Comparison of ENCODE assay signal across 8 cellular contexts in the genomic region with DNA sequence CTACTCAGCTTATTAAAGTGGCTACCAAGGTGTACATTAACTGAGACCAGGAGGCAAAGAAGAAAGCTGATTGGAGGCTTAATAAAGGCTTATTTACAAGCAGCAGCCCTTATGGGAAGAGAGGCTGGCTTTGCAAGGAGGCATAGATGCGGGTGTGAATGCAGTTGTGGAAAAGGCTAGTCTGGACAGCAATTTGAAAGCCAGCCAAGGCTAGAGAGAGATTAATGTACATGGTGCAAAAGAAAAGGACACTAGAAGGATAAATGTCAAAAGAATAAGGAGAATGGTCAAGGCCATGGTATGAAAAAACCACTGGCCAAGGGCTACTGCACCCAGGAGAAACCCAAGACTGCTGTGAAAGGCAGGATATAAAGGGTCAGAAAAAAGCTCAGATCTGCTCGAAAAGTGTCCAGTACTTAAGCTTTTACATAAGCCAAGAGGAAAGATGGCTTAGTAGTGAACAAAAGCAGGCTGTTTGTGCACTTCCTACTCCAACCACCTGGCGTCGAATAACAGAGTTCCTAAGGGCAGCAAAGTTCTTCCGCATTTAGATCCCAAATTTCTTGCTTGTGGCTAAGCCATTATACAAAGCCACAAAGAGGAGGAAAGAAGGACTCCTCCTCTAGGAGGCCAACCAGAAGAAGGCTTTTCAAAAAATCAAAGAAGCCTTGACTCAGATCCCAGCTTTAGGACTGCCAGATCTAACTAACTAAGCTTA. TPM values are rescaled to one million over a fixed set of nuclear protein-coding genes. Genes with fewer than 3 reads are reported as not detected.
DNase-seq lines count a peak whose midpoint lies in the region; ATAC-seq and TF ChIP-seq lines count a peak whose summit lies in the region.

No MANE protein-coding gene starts in this region.

- H3K9ac ChIP-seq in skeletal muscle tissue (ENCODE audit: low read depth in 1 of 3, low read length in 3 of 3) (peak overlapping the region; percentile 87 to 92 (median 88)), MM.1S (ENCODE audit: low read length) (no peak overlapping the region)

- H4K20me1 ChIP-seq in OCI-LY7 (ENCODE audit: insufficient read depth, low read length) (no peaks in the 10 kb centered on the region), MM.1S (ENCODE audit: insufficient read depth, low read length) (peaks cover 4% of the 10 kb centered on the region)

- intact Hi-C loops in OCI-LY7 (cut with micrococcal nuclease; ENCODE audit: unreplicated experiment) = loop anchor here (2.0 kb wide), 3 partner anchors 23 to 193 kb away; a partner anchor contains a TSS

- H3K4me1 ChIP-seq in OCI-LY7 (ENCODE audit: insufficient read depth, low read length, poor library complexity, severe bottlenecking) (peaks cover 44% of the 10 kb centered on the region), skeletal muscle tissue (ENCODE audit: control insufficient read depth in 3 of 3, insufficient read depth in 3 of 3, low read length in 3 of 3) (peaks cover 23 to 34% (median 26%) of the 10 kb centered on the region in 3 donors), MM.1S (ENCODE audit: low read length) (0 out of 2 replicates have a peak, but pooled peaks cover 4% of the 10 kb centered on the region)

- no peaks in the 10 kb centered on the region for H3K79me2 ChIP-seq in OCI-LY7 (ENCODE audit: insufficient read depth, low read depth, low read length)
- H3K79me2 ChIP-seq in MM.1S (ENCODE audit: low read length) = no peaks in the 10 kb centered on the region

- H3K27me3 ChIP-seq in skeletal muscle tissue (ENCODE audit: control insufficient read depth in 3 of 3, insufficient read depth in 3 of 3, low read length in 3 of 3) (no peaks in the 10 kb centered on the region), MM.1S (replicated peaks; ENCODE audit: insufficient read depth, low read length) (peaks cover 91% of the 10 kb centered on the region)

- CTCF ChIA-PET in OCI-LY7 (lab: Charles Lee; ENCODE audit: unreplicated experiment) = interaction anchor here (1.0 to 1.9 kb wide), 5 partner anchors 20 to 198 kb away, joined by 3 to 5 read pairs (median 4); no protein-coding TSS in a partner anchor

- peak overlapping the region; percentile 85 for H2AFZ ChIP-seq in OCI-LY7 (ENCODE audit: low read length)
- H2AFZ ChIP-seq in MM.1S (ENCODE audit: low read length) = no peak overlapping the region

- H3K9me3 ChIP-seq in OCI-LY7 (ENCODE audit: low read length) = peaks cover 28% of the 10 kb centered on the region
- H3K9me3 ChIP-seq in skeletal muscle tissue (ENCODE audit: control insufficient read depth in 3 of 3, low read length in 3 of 3) = no peaks in the 10 kb centered on the region
- no peaks in the 10 kb centered on the region for H3K9me3 ChIP-seq in MM.1S (replicated peaks; ENCODE audit: insufficient read depth, low read length)

- peak overlapping the region; percentile 84 for H3K27ac ChIP-seq in OCI-LY7 (ENCODE audit: low read depth, low read length, poor library complexity, severe bottlenecking)
- H3K27ac ChIP-seq in skeletal muscle tissue (ENCODE audit: low read depth, low read length) = peak overlapping the region; percentile 88
- no peak overlapping the region for H3K27ac ChIP-seq in MM.1S (ENCODE audit: low read length)

- H3F3A ChIP-seq in MM.1S (ENCODE audit: insufficient read depth, low read length) = no peaks in the 10 kb centered on the region

- H3K4me2 ChIP-seq in OCI-LY7 (ENCODE audit: low read length) (peak overlapping the region; percentile 86), MM.1S (ENCODE audit: low read depth, low read length) (no peak overlapping the region; the same call in 1 of the 2 replicates)

- no TSS peak for BruUV-seq in OCI-LY7 (replicated peaks; lab: Mats Ljungman, UMichigan)

- DNase-seq in GM12864 (ENCODE audit: low read depth) (no peak), OCI-LY7 (ENCODE audit: low spot score) (no peak), foreskin melanocyte (peak; percentile 26), MM.1S (no peak)
- DNase-seq in activated CD4-positive, alpha-beta T cell treated with anti-CD3 and anti-CD28 coated beads for 4 hours = no peak

- peaks cover 38% of the 10 kb centered on the region for H3K36me3 ChIP-seq in OCI-LY7 (ENCODE audit: insufficient read depth, low read length)
- no peaks in the 10 kb centered on the region for H3K36me3 ChIP-seq in skeletal muscle tissue (ENCODE audit: control insufficient read depth in 3 of 3, insufficient read depth in 3 of 3, low read length in 3 of 3)
- no peaks in the 10 kb centered on the region for H3K36me3 ChIP-seq in MM.1S (replicated peaks; ENCODE audit: insufficient read depth, low read length)

- POLR2A ChIA-PET in OCI-LY7 (lab: Charles Lee) = interaction anchor here (0.6 to 5.0 kb wide), 15 partner anchors 8 to 193 kb away, joined by 3 to 41 read pairs (median 5); no protein-coding TSS in a partner anchor

- H3K4me3 ChIP-seq in GM12864 (ENCODE audit: low read depth, low read length) = no peak overlapping the region
- H3K4me3 ChIP-seq in OCI-LY7 (ENCODE audit: low read depth, low read length, poor library complexity, severe bottlenecking) = peak overlapping the region; percentile 71
- H3K4me3 ChIP-seq in skeletal muscle tissue (ENCODE audit: low read length in 3 of 3) = peak overlapping the region; percentile 89 to 94 (median 94)
- no peak overlapping the region for H3K4me3 ChIP-seq in MM.1S (ENCODE audit: low read length)

- ATAC-seq in GM18858 (IDR thresholded peaks at IDR 0.05; ENCODE audit: unreplicated experiment) = no peak
- no peak for ATAC-seq in HG02642 (IDR thresholded peaks at IDR 0.05; ENCODE audit: poor library complexity, unreplicated experiment)

- TF ChIP-seq CTCF in GM12864 (IDR thresholded peaks at IDR 0.05; ENCODE audit: low read depth, low read length, missing control alignments) = peak; percentile 14
- TF ChIP-seq CTCF in OCI-LY7 (conservative IDR thresholded peaks at IDR 0.05; ENCODE audit: low read length) = peak; percentile 49; the same call in 1 of the 2 replicates
- no peak for TF ChIP-seq CTCF in MM.1S (IDR thresholded peaks at IDR 0.05; ENCODE audit: low read length)

- H3K9me2 ChIP-seq in OCI-LY7 (ENCODE audit: insufficient read depth, low read length) = no peaks in the 10 kb centered on the region
- H3K9me2 ChIP-seq in MM.1S (replicated peaks; ENCODE audit: insufficient read depth, low read length) = no peaks in the 10 kb centered on the region

RNA-seq across cellular contexts. Expression of a gene that starts 24.0 kb away (rescaled TPM):
- total RNA-seq in OCI-LY7 (2014; rRNA removed; shearing (Covaris generic)) = 35.7 and 35.9 TPM in 2 replicates
- 26.6 and 35.4 TPM in 2 replicates for total RNA-seq in OCI-LY7 (2022)
- total RNA-seq in skeletal muscle tissue = 0.52 TPM

RNA-seq across cellular contexts. Expression of a gene that starts 43.7 kb away (rescaled TPM):
- 8.6 and 9.3 TPM in 2 replicates for total RNA-seq in OCI-LY7 (2014; rRNA removed; shearing (Covaris generic))
- total RNA-seq in OCI-LY7 (2022) (9.9 and 10.9 TPM in 2 replicates), skeletal muscle tissue (not detected)

RNA-seq across cellular contexts. Expression of a gene that starts 54.5 kb away (rescaled TPM):
- 4.7 and 6.8 TPM in 2 replicates for total RNA-seq in OCI-LY7 (2014; rRNA removed; shearing (Covaris generic))
- total RNA-seq in OCI-LY7 (2022) (1.5 and 3.0 TPM in 2 replicates), skeletal muscle tissue (not detected)

RNA-seq across cellular contexts. Expression of a gene that starts 58.2 kb away (rescaled TPM):
- under 0.01 and 0.03 TPM in 2 replicates for total RNA-seq in OCI-LY7 (2014; rRNA removed; shearing (Covaris generic))
- total RNA-seq in OCI-LY7 (2022) = 0.04 and 0.18 TPM in 2 replicates
- total RNA-seq in skeletal muscle tissue = 0.52 TPM

Comparison
In these comparisons a context has a peak if more than half of its experiments do, and no peak if none do; other contexts are left out.
1. H3K4me3 ChIP-seq: peak in OCI-LY7 (single experiment) and skeletal muscle tissue (3 of 3); none in GM12864 (single experiment) and MM.1S (single experiment).
2. RNA of a gene that starts 24.0 kb away (total RNA-seq): 26.6 to 35.9 TPM in OCI-LY7; 0.52 TPM in skeletal muscle tissue (single experiment); every median in the first group is over 10 times any median in the second.